In genomic region chr7:7699970-7700369, GRCh38 we compare ENCODE assay signal across 24 cellular contexts. TPM values are rescaled to one million over a fixed set of nuclear protein-coding genes. Genes with fewer than 3 reads are reported as not detected.
DNase-seq lines count a peak whose midpoint lies in the region; ATAC-seq and TF ChIP-seq lines count a peak whose summit lies in the region.
"Had no signal": no experiment of that assay in that cellular context is flagged by ENCODE, and none has a peak within 500 bp of the region (broad histone marks: within the 10 kb centered on the region; RNA-seq: fewer than 3 reads in every experiment).

No MANE protein-coding gene starts in this region.

- ATAC-seq in effector memory CD8-positive, alpha-beta T cell (replicated peaks), result no peak
- ATAC-seq: activated CD8-positive, alpha-beta T cell treated with anti-CD3 and anti-CD28 coated beads, Interleukin-2, amount 10 ng/mL, durations not matched to agents 7 days and 5 days; left lobe of liver; upper lobe of right lung had no signal

- H3K36me3 ChIP-seq in BLaER1 treated with 17β-estradiol and CSF1 and Interleukin-3, amounts not matched to agents 10 nM and 100 nM, result 0 out of 22 replicates have a peak, but pooled peaks cover 0 to 4% (median 0%) of the 10 kb centered on the region in 11 experiments
- H3K36me3 ChIP-seq in smooth muscle cell (ENCODE audit: low read depth) (no peaks in the 10 kb centered on the region), transverse colon (no peaks in the 10 kb centered on the region)
- H3K36me3 ChIP-seq: brain microvascular endothelial cell, HAP-1, neutrophil, prostate gland, sigmoid colon, SJCRH30, upper lobe of right lung had no signal

- no peaks in the 10 kb centered on the region for H3K27me3 Mint-ChIP-seq in HFFc6 (ENCODE audit: insufficient read depth)
- H3K27me3 Mint-ChIP-seq in effector memory CD8-positive, alpha-beta T cell, result no peaks in the 10 kb centered on the region
- H3K27me3 Mint-ChIP-seq: CD4-positive, alpha-beta T cell had no signal

- no peaks in the 10 kb centered on the region for H4K20me1 ChIP-seq in BLaER1 treated with 17β-estradiol and CSF1 and Interleukin-3, amounts not matched to agents 10 nM and 100 nM
- H4K20me1 ChIP-seq in smooth muscle cell (ENCODE audit: low read depth), result no peaks in the 10 kb centered on the region

- H3K27me3 ChIP-seq in BLaER1 treated with 17β-estradiol and CSF1 and Interleukin-3, amounts not matched to agents 10 nM and 100 nM, result no peaks in the 10 kb centered on the region
- H3K27me3 ChIP-seq in smooth muscle cell (ENCODE audit: low read depth) (no peaks in the 10 kb centered on the region), transverse colon (no peaks in the 10 kb centered on the region)
- H3K27me3 ChIP-seq: brain microvascular endothelial cell, neutrophil, sigmoid colon, SJCRH30, upper lobe of right lung had no signal

- H3K4me1 Mint-ChIP-seq in HFFc6 (ENCODE audit: low read depth), result peaks cover 69% of the 10 kb centered on the region
- peaks cover 8 to 18% of the 10 kb centered on the region in 2 donors for H3K4me1 Mint-ChIP-seq in effector memory CD8-positive, alpha-beta T cell (ENCODE audit: low read depth in 2 of 2)

- peaks cover 1% of the 10 kb centered on the region for H3K36me3 Mint-ChIP-seq in HFFc6 (ENCODE audit: low read depth)
- H3K36me3 Mint-ChIP-seq in effector memory CD8-positive, alpha-beta T cell (ENCODE audit: insufficient read depth), result peaks cover 2% of the 10 kb centered on the region

- TF ChIP-seq POLR2A in transverse colon (IDR thresholded peaks at IDR 0.05), result no peak

- no peak overlapping the region for H3K9ac ChIP-seq in BLaER1 treated with 17β-estradiol and CSF1 and Interleukin-3, amounts not matched to agents 10 nM and 100 nM
- H3K9ac ChIP-seq in smooth muscle cell (ENCODE audit: low read depth), result no peak overlapping the region

- intact Hi-C loops in transverse colon (cut with DNase I; ENCODE audit: low total_unique reads), result no loop called here

- peak overlapping the region; percentile 15; the same call in 1 of the 2 replicates for H3K4me3 Mint-ChIP-seq in HFFc6
- H3K4me3 Mint-ChIP-seq in effector memory CD8-positive, alpha-beta T cell, result no peak overlapping the region
- H3K4me3 Mint-ChIP-seq: activated CD8-positive, alpha-beta T cell treated with anti-CD3 and anti-CD28 coated beads, Interleukin-2, amount 10 ng/mL, durations not matched to agents 7 days and 5 days; CD4-positive, alpha-beta T cell had no signal

- peaks cover 9% of the 10 kb centered on the region for H3K79me2 ChIP-seq in smooth muscle cell (ENCODE audit: low read depth)

- H3F3A ChIP-seq in smooth muscle cell (ENCODE audit: low read depth), result peaks cover 12% of the 10 kb centered on the region

- in situ Hi-C loops in transverse colon (cut with MboI; ENCODE audit: low pct_ligation_motif_present in 1 of 4, low pct_unique_long_range_greater_than_20kb in 1 of 4, low sequenced_read_pairs in 3 of 4), result loop anchor here in 1 of 4 donors (10.0 kb wide), 1 partner anchor 515 kb away; no protein-coding TSS in a partner anchor

- no peaks in the 10 kb centered on the region for H3K9me3 Mint-ChIP-seq in HFFc6
- no peaks in the 10 kb centered on the region for H3K9me3 Mint-ChIP-seq in effector memory CD8-positive, alpha-beta T cell
- H3K9me3 Mint-ChIP-seq: CD4-positive, alpha-beta T cell had no signal

- H3K27ac Mint-ChIP-seq in HFFc6, result no peak overlapping the region; the same call in 1 of the 2 replicates
- peak overlapping the region; percentile 49 to 50 for H3K27ac Mint-ChIP-seq in effector memory CD8-positive, alpha-beta T cell
- H3K27ac Mint-ChIP-seq: activated CD8-positive, alpha-beta T cell treated with anti-CD3 and anti-CD28 coated beads, Interleukin-2, amount 10 ng/mL, durations not matched to agents 7 days and 5 days; CD4-positive, alpha-beta T cell had no signal

- no peak overlapping the region for H2AFZ ChIP-seq in smooth muscle cell (ENCODE audit: low read depth)

- H3K4me2 ChIP-seq in BLaER1 treated with 17β-estradiol and CSF1 and Interleukin-3, amounts not matched to agents 10 nM and 100 nM, result peak overlapping the region in 7 of 11 experiments; percentile 42 to 79 (median 65); a peak in 10 of 22 replicates
- H3K4me2 ChIP-seq in smooth muscle cell, result peak overlapping the region; percentile 70

- TF ChIP-seq EP300 in transverse colon (IDR thresholded peaks at IDR 0.05; ENCODE audit: low read depth), result no peak

- peak overlapping the region in 1 of 11 experiments; percentile 20; a peak in 1 of 22 replicates for H3K27ac ChIP-seq in BLaER1 treated with 17β-estradiol and CSF1 and Interleukin-3, amounts not matched to agents 10 nM and 100 nM
- H3K27ac ChIP-seq in smooth muscle cell (ENCODE audit: low read depth) (peak overlapping the region; percentile 54), transverse colon (no peak overlapping the region)
- H3K27ac ChIP-seq: brain microvascular endothelial cell, neutrophil, prostate gland, sigmoid colon, SJCRH30, upper lobe of right lung, VCaP had no signal

- H3K4me1 ChIP-seq in BLaER1 treated with 17β-estradiol and CSF1 and Interleukin-3, amounts not matched to agents 10 nM and 100 nM, result peaks cover 6 to 30% (median 18%) of the 10 kb centered on the region in 10 experiments; a peak in 19 of 20 replicates
- H3K4me1 ChIP-seq in smooth muscle cell (ENCODE audit: low read depth), result peaks cover 25% of the 10 kb centered on the region
- peaks cover 0 to 40% (median 10%) of the 10 kb centered on the region in 4 donors for H3K4me1 ChIP-seq in transverse colon
- H3K4me1 ChIP-seq: prostate gland, SJCRH30 had no signal

- DNase-seq in HFFc6 (no peak), smooth muscle cell (lab: John Stamatoyannopoulos, UW; ENCODE audit: unreplicated experiment) (no peak), NCI-H1436 (lab: John Stamatoyannopoulos, UW) (no peak), transverse colon (no peak), glomerular visceral epithelial cell (ENCODE audit: extremely low spot score) (no peak)
- no peak for DNase-seq in effector memory CD8-positive, alpha-beta T cell
- DNase-seq: activated CD4-positive, alpha-beta T cell treated with anti-CD3 and anti-CD28 coated beads for 4 hours; activated CD8-positive, alpha-beta T cell treated with anti-CD3 and anti-CD28 coated beads, Interleukin-2, amount 10 ng/mL, durations not matched to agents 7 days and 5 days; activated naive CD4-positive, alpha-beta T cell treated with anti-CD3 and anti-CD28 coated beads, Interleukin-2, amount 50 U/mL, for 16 hours; brain microvascular endothelial cell; CD4-positive, alpha-beta T cell; NCI-H146; NCI-H510A; sigmoid colon; SJCRH30; stimulated activated CD4-positive, alpha-beta T cell treated with anti-CD3 and anti-CD28 coated beads, Interleukin-4, amount 100 ng/mL, for 24 hours; T-helper 9 cell; upper lobe of right lung had no signal

- no peak for TF ChIP-seq CTCF in HFFc6 (IDR thresholded peaks at IDR 0.05)
- no peak for TF ChIP-seq CTCF in smooth muscle cell (IDR thresholded peaks at IDR 0.05; ENCODE audit: borderline replicate concordance, insufficient read depth, poor library complexity, severe bottlenecking)
- no peak for TF ChIP-seq CTCF in transverse colon (IDR thresholded peaks at IDR 0.05)

- no peaks in the 10 kb centered on the region for H3K9me3 ChIP-seq in BLaER1 treated with 17β-estradiol and CSF1 and Interleukin-3, amounts not matched to agents 10 nM and 100 nM (replicated peaks in 1 of 11)
- H3K9me3 ChIP-seq in smooth muscle cell (replicated peaks; ENCODE audit: low read depth) (no peaks in the 10 kb centered on the region), transverse colon (no peaks in the 10 kb centered on the region)
- H3K9me3 ChIP-seq: HAP-1, neutrophil, prostate gland, sigmoid colon, SJCRH30, upper lobe of right lung had no signal

- peak overlapping the region in 1 of 10 experiments; percentile 9; a peak in 1 of 20 replicates for H3K4me3 ChIP-seq in BLaER1 treated with 17β-estradiol and CSF1 and Interleukin-3, amounts not matched to agents 10 nM and 100 nM
- H3K4me3 ChIP-seq in smooth muscle cell (no peak overlapping the region), transverse colon (no peak overlapping the region)
- H3K4me3 ChIP-seq: HAP-1, prostate gland, sigmoid colon, SJCRH30, upper lobe of right lung had no signal

RNA-seq across cellular contexts. Expression of gene RPA3, which starts 18.4 kb away (rescaled TPM):
- total RNA-seq in HFFc6 (2021; fragmentation: NEBNext Ultra II Directional; extraction: Animal tissue kit (Norgen Biotek cat#: 25700)), result 10 to 100 TPM; 36.7 to 58.0 (median 51.1) TPM
- total RNA-seq in smooth muscle cell, result 27.6 and 37.2 TPM in 2 replicates
- 63.7 and 75.4 TPM in 2 replicates for polyA plus RNA-seq in smooth muscle cell
- 10 to 100 TPM in 2 of 4 donors, 1 to 10 TPM in 2; 1.4 to 24.6 (median 7.6) TPM for total RNA-seq in transverse colon

RNA-seq across cellular contexts. Expression of gene UMAD1, which starts 59.4 kb away (rescaled TPM):
- 10 to 100 TPM; 11.6 to 14.6 (median 12.1) TPM for total RNA-seq in HFFc6 (2021; fragmentation: NEBNext Ultra II Directional; extraction: Animal tissue kit (Norgen Biotek cat#: 25700))
- total RNA-seq in smooth muscle cell (23.0 and 24.3 TPM in 2 replicates), transverse colon (10 to 100 TPM in 2 of 4 donors, 1 to 10 TPM in 1, under 1 TPM in 1; 0.40 to 21.3 (median 14.6) TPM)
- 13.7 and 17.2 TPM in 2 replicates for polyA plus RNA-seq in smooth muscle cell
